Comparison of ENCODE assay signal across 32 cellular contexts in the genomic region with DNA sequence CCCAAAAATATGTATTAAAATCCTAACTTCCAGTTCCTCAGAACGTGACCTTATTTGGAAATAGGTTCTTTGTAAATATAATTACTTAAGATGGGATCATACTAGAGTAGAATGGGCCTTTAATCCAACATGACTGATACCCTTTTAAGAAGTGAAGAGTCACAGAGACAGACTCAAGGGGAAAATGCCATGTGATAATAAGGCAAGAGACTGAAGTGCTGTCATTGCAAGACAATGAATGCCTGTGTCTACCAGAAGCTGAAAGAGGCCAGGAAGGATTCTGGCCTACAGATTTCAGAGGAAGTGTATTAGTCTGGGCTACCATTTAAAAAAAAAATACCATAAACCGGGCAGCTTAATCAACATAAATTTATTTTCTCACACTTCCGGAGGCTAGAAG.
"Had no signal": no experiment of that assay in that cellular context is flagged by ENCODE, and none has a peak within 500 bp of the region (broad histone marks: within the 10 kb centered on the region; RNA-seq: fewer than 3 reads in every experiment).

No MANE protein-coding gene starts in this region.

- H3K27ac ChIP-seq: brain microvascular endothelial cell, coronary artery, dorsolateral prefrontal cortex, gastrocnemius medialis, heart left ventricle had no signal

- DNase-seq: activated CD4-positive, alpha-beta memory T cell treated with anti-CD3 and anti-CD28 coated beads, Interleukin-2, amount 10 ng/mL, durations not matched to agents 7 days and 5 days; activated CD4-positive, alpha-beta T cell treated with anti-CD3 and anti-CD28 coated beads for 1 hour; activated CD4-positive, alpha-beta T cell treated with anti-CD3 and anti-CD28 coated beads for 4 hours; activated CD4-positive, alpha-beta T cell treated with anti-CD3 and anti-CD28 coated beads, Interleukin-2, amount 10 ng/mL, durations not matched to agents 7 days and 5 days; activated CD4-positive, alpha-beta T cell treated with anti-CD3 and anti-CD28 coated beads, Interleukin-2, amount 50 U/mL, for 4 hours; activated CD8-positive, alpha-beta memory T cell treated with anti-CD3 and anti-CD28 coated beads, Interleukin-2, amount 50 U/mL, for 48 hours; activated effector memory CD4-positive, alpha-beta T cell treated with Interleukin-2 at 50 U/mL for 16 hours; activated gamma-delta T cell treated with Interleukin-2 at 50 U/mL for 16 hours; activated naive CD4-positive, alpha-beta T cell treated with anti-CD3 and anti-CD28 coated beads, Interleukin-2, amount 50 U/mL, for 16 hours; activated naive CD4-positive, alpha-beta T cell treated with Interleukin-2 at 50 U/mL for 16 hours; activated T-cell treated with anti-CD3 and anti-CD28 coated beads for 4 hours; activated T-cell treated with anti-CD3 and anti-CD28 coated beads, Interleukin-2, amount 50 U/mL, for 24 hours; activated T-cell treated with anti-CD3 and anti-CD28 coated beads, Interleukin-2, amount 50 U/mL, for 72 hours; amniotic stem cell; anterior cingulate cortex; brain microvascular endothelial cell; dorsolateral prefrontal cortex; effector memory CD4-positive, alpha-beta T cell; endodermal cell; foreskin fibroblast; gastrocnemius medialis; glutamatergic neuron; heart left ventricle; T-helper 1 cell; T-helper 17 cell; T1000 had no signal

- H3K36me3 ChIP-seq: brain microvascular endothelial cell, gastrocnemius medialis, heart left ventricle had no signal

- H3K4me3 ChIP-seq: coronary artery, dorsolateral prefrontal cortex, gastrocnemius medialis, heart left ventricle had no signal

- H3K4me1 ChIP-seq: gastrocnemius medialis had no signal

- H3K9me3 Mint-ChIP-seq: activated CD4-positive, alpha-beta memory T cell treated with anti-CD3 and anti-CD28 coated beads, Interleukin-2, amount 10 ng/mL, durations not matched to agents 7 days and 5 days; activated CD4-positive, alpha-beta T cell treated with anti-CD3 and anti-CD28 coated beads, Interleukin-2, amount 10 ng/mL, durations not matched to agents 7 days and 5 days; activated T-cell treated with anti-CD3 and anti-CD28 coated beads, Interleukin-2, amount 50 U/mL, for 24 hours; activated T-cell treated with anti-CD3 and anti-CD28 coated beads, Interleukin-2, amount 50 U/mL, for 72 hours; dendritic cell treated with granulocyte-macrophage colony-stimulating factor and Interleukin-4, amounts not matched to agents 40 ng/mL and 50 ng/mL, for 4 days; endodermal cell; T-helper 2 cell treated with Interferon-gamma antibody and Interleukin-4, amounts not matched to agents 5 μg/mL and 100 μg/mL, for 36 hours had no signal

- H3K4me1 Mint-ChIP-seq: activated CD4-positive, alpha-beta memory T cell treated with anti-CD3 and anti-CD28 coated beads, Interleukin-2, amount 10 ng/mL, durations not matched to agents 7 days and 5 days; activated CD4-positive, alpha-beta T cell treated with anti-CD3 and anti-CD28 coated beads, Interleukin-2, amount 10 ng/mL, durations not matched to agents 7 days and 5 days; central memory CD8-positive, alpha-beta T cell; T-helper 17 cell had no signal

- H3K27ac Mint-ChIP-seq: activated CD4-positive, alpha-beta memory T cell treated with anti-CD3 and anti-CD28 coated beads, Interleukin-2, amount 10 ng/mL, durations not matched to agents 7 days and 5 days; activated CD4-positive, alpha-beta T cell treated with anti-CD3 and anti-CD28 coated beads, Interleukin-2, amount 10 ng/mL, durations not matched to agents 7 days and 5 days; activated naive CD8-positive, alpha-beta T cell; activated T-cell treated with anti-CD3 and anti-CD28 coated beads, Interleukin-2, amount 50 U/mL, for 24 hours; activated T-cell treated with anti-CD3 and anti-CD28 coated beads, Interleukin-2, amount 50 U/mL, for 72 hours; dendritic cell treated with granulocyte-macrophage colony-stimulating factor and Interleukin-4, amounts not matched to agents 40 ng/mL and 50 ng/mL, for 4 days; endodermal cell; T-helper 17 cell; T-helper 2 cell treated with Interferon-gamma antibody and Interleukin-4, amounts not matched to agents 5 μg/mL and 100 μg/mL, for 36 hours; WTC11 had no signal

- H3K27me3 Mint-ChIP-seq: activated CD4-positive, alpha-beta memory T cell treated with anti-CD3 and anti-CD28 coated beads, Interleukin-2, amount 10 ng/mL, durations not matched to agents 7 days and 5 days; activated CD4-positive, alpha-beta T cell treated with anti-CD3 and anti-CD28 coated beads, Interleukin-2, amount 10 ng/mL, durations not matched to agents 7 days and 5 days; T-helper 17 cell had no signal

- H3K9me3 ChIP-seq: gastrocnemius medialis, heart left ventricle had no signal

- H3K36me3 Mint-ChIP-seq: activated naive CD8-positive, alpha-beta T cell; WTC11 had no signal

- ATAC-seq: activated T-cell treated with anti-CD3 and anti-CD28 coated beads, Interleukin-2, amount 50 U/mL, for 72 hours; gastrocnemius medialis; heart left ventricle; T-helper 17 cell; WTC11 had no signal

- H3K27me3 ChIP-seq: brain microvascular endothelial cell, gastrocnemius medialis, heart left ventricle had no signal

- H3K4me3 Mint-ChIP-seq: activated CD4-positive, alpha-beta memory T cell treated with anti-CD3 and anti-CD28 coated beads, Interleukin-2, amount 10 ng/mL, durations not matched to agents 7 days and 5 days; activated CD4-positive, alpha-beta T cell treated with anti-CD3 and anti-CD28 coated beads, Interleukin-2, amount 10 ng/mL, durations not matched to agents 7 days and 5 days; activated naive CD8-positive, alpha-beta T cell; activated T-cell treated with anti-CD3 and anti-CD28 coated beads, Interleukin-2, amount 50 U/mL, for 24 hours; activated T-cell treated with anti-CD3 and anti-CD28 coated beads, Interleukin-2, amount 50 U/mL, for 72 hours; central memory CD8-positive, alpha-beta T cell; dendritic cell treated with granulocyte-macrophage colony-stimulating factor and Interleukin-4, amounts not matched to agents 40 ng/mL and 50 ng/mL, for 4 days; endodermal cell; T-helper 17 cell; T-helper 2 cell treated with Interferon-gamma antibody and Interleukin-4, amounts not matched to agents 5 μg/mL and 100 μg/mL, for 36 hours; WTC11 had no signal
